In the genomic region with DNA sequence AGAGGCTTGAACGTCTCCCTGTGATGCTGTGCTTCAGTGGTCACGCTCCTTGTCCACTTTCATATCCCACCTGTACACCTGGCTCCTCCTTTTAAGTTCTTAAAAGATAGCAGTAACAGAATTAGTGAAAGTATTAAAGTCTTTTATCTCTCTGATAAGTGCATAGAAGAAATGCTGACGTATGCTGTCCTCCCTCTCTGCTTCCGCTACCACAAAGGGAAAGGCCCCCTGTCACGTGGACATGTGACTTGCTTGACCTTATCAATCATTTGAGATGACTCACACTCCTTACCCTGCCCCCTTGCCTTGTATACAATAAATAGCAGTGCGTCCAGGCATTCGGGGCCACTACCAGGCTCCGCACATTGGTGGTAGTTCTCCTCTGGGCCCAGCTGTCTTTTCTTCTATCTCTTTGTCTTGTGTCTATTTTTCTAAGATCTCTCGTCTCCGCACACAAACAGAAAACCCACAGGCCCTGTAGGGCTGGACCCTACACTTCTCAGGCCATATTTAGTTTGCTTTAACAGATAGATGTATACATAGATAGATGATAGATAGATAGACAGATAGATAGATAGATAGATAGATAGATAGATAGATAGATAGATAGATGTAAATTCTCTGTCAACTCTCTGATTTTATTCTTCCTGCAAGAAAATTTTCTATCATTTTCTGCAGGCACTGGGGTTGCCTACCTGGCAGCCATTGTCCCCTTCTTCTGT, we compare ENCODE assay signal across 13 cellular contexts.
"Had no signal": no experiment of that assay in that cellular context is flagged by ENCODE, and none has a peak within 500 bp of the region (broad histone marks: within the 10 kb centered on the region; RNA-seq: fewer than 3 reads in every experiment).

No MANE protein-coding gene starts in this region.

- H3K27me3 ChIP-seq: gastrocnemius medialis, heart right ventricle, thyroid gland had no signal

- DNase-seq: activated CD4-positive, alpha-beta T cell treated with anti-CD3 and anti-CD28 coated beads for 4 hours; activated CD8-positive, alpha-beta T cell treated with anti-CD3 and anti-CD28 coated beads, Interleukin-2, amount 10 ng/mL, durations not matched to agents 7 days and 5 days; activated naive CD4-positive, alpha-beta T cell; activated naive CD8-positive, alpha-beta T cell treated with anti-CD3 and anti-CD28 coated beads, Interleukin-2, amount 50 U/mL, for 24 hours; caudate nucleus; effector memory CD4-positive, alpha-beta T cell; gastrocnemius medialis; heart right ventricle; natural killer cell; stimulated activated CD4-positive, alpha-beta T cell treated with anti-CD3 and anti-CD28 coated beads, Interleukin-15, amount 100 ng/mL, for 24 hours; thyroid gland had no signal

- H3K36me3 Mint-ChIP-seq: natural killer cell had no signal

- H3K27ac ChIP-seq: coronary artery, gastrocnemius medialis, thyroid gland had no signal

- H3K36me3 ChIP-seq: gastrocnemius medialis, heart right ventricle, thyroid gland had no signal

- H3K4me3 Mint-ChIP-seq: activated CD8-positive, alpha-beta T cell treated with anti-CD3 and anti-CD28 coated beads, Interleukin-2, amount 10 ng/mL, durations not matched to agents 7 days and 5 days; activated naive CD8-positive, alpha-beta T cell treated with anti-CD3 and anti-CD28 coated beads, Interleukin-2, amount 50 U/mL, for 24 hours; activated T-helper 1 cell treated with anti-CD3 and anti-CD28 coated beads, Interleukin-12 subunit alpha, Interleukin-12 subunit beta, Interleukin-2, Interleukin-4 antibody, amounts not matched to agents 30 ng/mL and 10 ng/mL and 1 ng/mL, durations not matched to agents 14 hours and 24 hours and 36 hours; natural killer cell had no signal

- H3K4me3 ChIP-seq: coronary artery, gastrocnemius medialis, heart right ventricle, thyroid gland had no signal

- H3K9me3 Mint-ChIP-seq: activated T-helper 1 cell treated with anti-CD3 and anti-CD28 coated beads, Interleukin-12 subunit alpha, Interleukin-12 subunit beta, Interleukin-2, Interleukin-4 antibody, amounts not matched to agents 30 ng/mL and 10 ng/mL and 1 ng/mL, durations not matched to agents 14 hours and 24 hours and 36 hours; natural killer cell had no signal

- H3K27me3 Mint-ChIP-seq: activated naive CD8-positive, alpha-beta T cell treated with anti-CD3 and anti-CD28 coated beads, Interleukin-2, amount 50 U/mL, for 24 hours had no signal

- ATAC-seq: activated CD8-positive, alpha-beta T cell treated with anti-CD3 and anti-CD28 coated beads, Interleukin-2, amount 10 ng/mL, durations not matched to agents 7 days and 5 days; activated naive CD8-positive, alpha-beta T cell treated with anti-CD3 and anti-CD28 coated beads, Interleukin-2, amount 50 U/mL, for 24 hours; gastrocnemius medialis; heart right ventricle; natural killer cell had no signal

- H3K27ac Mint-ChIP-seq: activated CD8-positive, alpha-beta T cell treated with anti-CD3 and anti-CD28 coated beads, Interleukin-2, amount 10 ng/mL, durations not matched to agents 7 days and 5 days; activated naive CD8-positive, alpha-beta T cell treated with anti-CD3 and anti-CD28 coated beads, Interleukin-2, amount 50 U/mL, for 24 hours; activated T-helper 1 cell treated with anti-CD3 and anti-CD28 coated beads, Interleukin-12 subunit alpha, Interleukin-12 subunit beta, Interleukin-2, Interleukin-4 antibody, amounts not matched to agents 30 ng/mL and 10 ng/mL and 1 ng/mL, durations not matched to agents 14 hours and 24 hours and 36 hours; natural killer cell had no signal

- H3K9me3 ChIP-seq: gastrocnemius medialis, thyroid gland had no signal
